1 cellular context compared by ENCODE assay signal in genomic region chr14:105500726-105501101, GRCh38.
TF ChIP-seq lines count a peak whose summit lies in the region.

No MANE protein-coding gene starts in this region.

TF ChIP-seq in H1, 55 proteins besides CTCF, POLR2A, EP300 and RAD21:
- TF ChIP-seq POLR2AphosphoS5 (IDR thresholded peaks at IDR 0.05; ENCODE audit: low read depth, low read length), result 0 out of 2 replicates have a peak, but pooled peaks have one; percentile 15
- no peak for TF ChIP-seq ATF3 (IDR thresholded peaks at IDR 0.05; ENCODE audit: insufficient read depth, low read depth, low read length)
